16 cellular contexts compared by ENCODE assay signal in genomic region chr6:125577263-125577662, GRCh38.
DNase-seq lines count a peak whose midpoint lies in the region; TF ChIP-seq lines count a peak whose summit lies in the region.
"Had no signal": no experiment of that assay in that cellular context is flagged by ENCODE, and none has a peak within 500 bp of the region (broad histone marks: within the 10 kb centered on the region; RNA-seq: fewer than 3 reads in every experiment).

No MANE protein-coding gene starts in this region.

- H3K9ac ChIP-seq in smooth muscle cell (ENCODE audit: low read depth), result no peak overlapping the region

- peaks cover 46% of the 10 kb centered on the region for H3K4me1 Mint-ChIP-seq in nephron progenitor cell

- H3K4me3 Mint-ChIP-seq in nephron progenitor cell, result no peak overlapping the region
- H3K4me3 Mint-ChIP-seq: CD4-positive, alpha-beta T cell; GM23338 had no signal

- no peaks in the 10 kb centered on the region for H3K27me3 ChIP-seq in smooth muscle cell (ENCODE audit: low read depth)

- H3K4me2 ChIP-seq in smooth muscle cell, result peak overlapping the region; percentile 78
- H3K4me2 ChIP-seq: GM23338 had no signal

- peaks cover 5% of the 10 kb centered on the region for H3K4me1 ChIP-seq in smooth muscle cell (ENCODE audit: low read depth)
- H3K4me1 ChIP-seq: Caco-2 had no signal

- H3K9me3 Mint-ChIP-seq in nephron progenitor cell, result no peaks in the 10 kb centered on the region
- H3K9me3 Mint-ChIP-seq: CD4-positive, alpha-beta T cell; GM23338 had no signal

- TF ChIP-seq CTCF in smooth muscle cell (IDR thresholded peaks at IDR 0.05; ENCODE audit: borderline replicate concordance, insufficient read depth, poor library complexity, severe bottlenecking) (no peak), nephron progenitor cell (IDR thresholded peaks at IDR 0.05) (no peak)

- WGBS in smooth muscle cell (ENCODE audit: low lambda C conversion rate), result 82% methylated on average over 2 of the region's 2 CpGs

- peak overlapping the region; percentile 68 for H3K27ac ChIP-seq in smooth muscle cell (ENCODE audit: low read depth)
- H3K27ac ChIP-seq: C4-2B had no signal

- no peaks in the 10 kb centered on the region for H3K36me3 Mint-ChIP-seq in nephron progenitor cell (ENCODE audit: low read depth)

- H4K20me1 ChIP-seq in smooth muscle cell (ENCODE audit: low read depth), result no peaks in the 10 kb centered on the region

- no peak overlapping the region for H3K4me3 ChIP-seq in smooth muscle cell
- H3K4me3 ChIP-seq: GM23338 had no signal

- no peaks in the 10 kb centered on the region for H3K36me3 ChIP-seq in smooth muscle cell (ENCODE audit: low read depth)

- no peaks in the 10 kb centered on the region for H3K79me2 ChIP-seq in smooth muscle cell (ENCODE audit: low read depth)

- H3K9me3 ChIP-seq in smooth muscle cell (replicated peaks; ENCODE audit: low read depth), result no peaks in the 10 kb centered on the region
- H3K9me3 ChIP-seq: Caco-2 had no signal

- H3K27ac Mint-ChIP-seq in nephron progenitor cell, result no peak overlapping the region
- H3K27ac Mint-ChIP-seq: CD4-positive, alpha-beta T cell; GM23338 had no signal

- peaks cover 3% of the 10 kb centered on the region for H3K27me3 Mint-ChIP-seq in nephron progenitor cell (ENCODE audit: low read depth, poor library complexity)

- H2AFZ ChIP-seq in smooth muscle cell (ENCODE audit: low read depth), result peak overlapping the region; percentile 87
- H2AFZ ChIP-seq: GM23338 had no signal

- peak; percentile 30 for DNase-seq in NCI-H1694 treated with DMSO at 0.1 percent for 48 hours (lab: John Stamatoyannopoulos, UW)
- DNase-seq in NCI-H2171 treated with DMSO at 0.1 percent for 48 hours (lab: John Stamatoyannopoulos, UW), result peak; percentile 76
- DNase-seq in NCI-H82 (lab: John Stamatoyannopoulos, UW), result peak; percentile 73
- no peak for DNase-seq in smooth muscle cell (lab: John Stamatoyannopoulos, UW; ENCODE audit: unreplicated experiment)
- no peak for DNase-seq in activated CD8-positive, alpha-beta memory T cell treated with anti-CD3 and anti-CD28 coated beads for 24 hours
- DNase-seq in HPDE6-E6E7 (ENCODE audit: extremely low spot score), result no peak
- DNase-seq in nephron progenitor cell, result no peak
- DNase-seq: ACHN; Caco-2; CD4-positive, alpha-beta T cell; DMS79 treated with DMSO at 0.1 percent for 48 hours; GF-D8; HCEC 1CT; IMR-90 had no signal

- H3F3A ChIP-seq in smooth muscle cell (ENCODE audit: low read depth), result no peaks in the 10 kb centered on the region

Comparison
In these comparisons a context has a peak if more than half of its experiments do, and no peak if none do; other contexts are left out.
1. DNase-seq: peak in NCI-H1694 treated with DMSO at 0.1 percent for 48 hours (single experiment), NCI-H2171 treated with DMSO at 0.1 percent for 48 hours (single experiment) and NCI-H82 (single experiment); none in smooth muscle cell (single experiment), activated CD8-positive, alpha-beta memory T cell treated with anti-CD3 and anti-CD28 coated beads for 24 hours (single experiment), HPDE6-E6E7 (single experiment) and nephron progenitor cell (single experiment).